ENCODE assay signal across 21 cellular contexts in the genomic region with DNA sequence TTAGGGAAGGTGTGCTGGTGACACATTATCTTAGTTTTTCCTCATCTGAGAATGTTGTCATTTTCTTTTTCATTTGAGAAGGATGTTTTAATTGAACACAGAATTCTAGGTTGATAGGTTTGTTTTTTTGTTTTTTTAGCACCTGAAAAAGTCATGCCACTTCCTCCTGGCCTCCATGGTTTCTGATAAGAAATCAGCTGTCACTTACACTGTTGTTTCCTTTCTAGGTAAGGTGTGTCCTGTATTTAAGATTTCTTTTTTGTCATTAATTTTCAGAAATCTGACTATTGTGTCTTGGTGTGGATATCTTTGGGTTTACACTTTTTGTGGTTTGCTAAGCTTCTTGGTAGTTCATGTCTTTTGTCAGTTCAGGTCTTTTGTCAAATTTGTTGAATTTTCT.
"Had no signal": no experiment of that assay in that cellular context is flagged by ENCODE, and none has a peak within 500 bp of the region (broad histone marks: within the 10 kb centered on the region; RNA-seq: fewer than 3 reads in every experiment).

No MANE protein-coding gene starts in this region.

- H3K9ac ChIP-seq: parathyroid adenoma had no signal

- H3K4me1 ChIP-seq: lower lobe of right lung, parathyroid adenoma, thyroid gland had no signal

- H3K4me3 Mint-ChIP-seq: activated naive CD8-positive, alpha-beta T cell treated with anti-CD3 and anti-CD28 coated beads, Interleukin-2, amount 10 ng/mL, durations not matched to agents 7 days and 5 days; activated T-helper 1 cell treated with anti-CD3 and anti-CD28 coated beads, Interleukin-12 subunit alpha, Interleukin-12 subunit beta, Interleukin-2, Interleukin-4 antibody, amounts not matched to agents 30 ng/mL and 10 ng/mL and 1 ng/mL, durations not matched to agents 14 hours and 24 hours and 36 hours; mesothelial cell of epicardium; nephron had no signal

- ATAC-seq: lower lobe of right lung had no signal

- H3K27me3 ChIP-seq: dorsolateral prefrontal cortex, thyroid gland had no signal

- H3K27ac ChIP-seq: dorsolateral prefrontal cortex, lower lobe of right lung, parathyroid adenoma, thyroid gland had no signal

- H3K79me2 ChIP-seq: parathyroid adenoma had no signal

- H3K27ac Mint-ChIP-seq: activated naive CD8-positive, alpha-beta T cell treated with anti-CD3 and anti-CD28 coated beads, Interleukin-2, amount 10 ng/mL, durations not matched to agents 7 days and 5 days; activated T-helper 1 cell treated with anti-CD3 and anti-CD28 coated beads, Interleukin-12 subunit alpha, Interleukin-12 subunit beta, Interleukin-2, Interleukin-4 antibody, amounts not matched to agents 30 ng/mL and 10 ng/mL and 1 ng/mL, durations not matched to agents 14 hours and 24 hours and 36 hours; mesothelial cell of epicardium; nephron had no signal

- DNase-seq: activated CD4-positive, alpha-beta T cell treated with anti-CD3 and anti-CD28 coated beads for 48 hours; activated naive CD8-positive, alpha-beta T cell treated with anti-CD3 and anti-CD28 coated beads, Interleukin-2, amount 10 ng/mL, durations not matched to agents 7 days and 5 days; amygdala; dorsolateral prefrontal cortex; erythroblast; foreskin melanocyte; glutamatergic neuron; hippocampal formation; lower lobe of right lung; stimulated activated CD4-positive, alpha-beta T cell treated with anti-CD3 and anti-CD28 coated beads, Interleukin-1b, Interleukin-23, amount 100 ng/mL, for 48 hours; stimulated activated CD8-positive, alpha-beta memory T cell treated with anti-CD3 and anti-CD28 coated beads, Interleukin-4, amount 100 ng/mL, for 48 hours; stimulated activated naive CD4-positive, alpha-beta T cell treated with Interleukin-2 at 50 U/mL for 16 hours; thyroid gland had no signal

- H3K27me3 Mint-ChIP-seq: activated naive CD8-positive, alpha-beta T cell treated with anti-CD3 and anti-CD28 coated beads, Interleukin-2, amount 10 ng/mL, durations not matched to agents 7 days and 5 days had no signal

- H2AFZ ChIP-seq: parathyroid adenoma had no signal

- H3K9me3 ChIP-seq: lower lobe of right lung, thyroid gland had no signal

- H3K4me3 ChIP-seq: dorsolateral prefrontal cortex, lower lobe of right lung, thyroid gland had no signal

- H3K4me1 Mint-ChIP-seq: nephron had no signal

- FAIRE-seq: colon, islet of Langerhans, TTC549, urothelium cell line had no signal
